In genomic region chr1:162405800-162406199, GRCh38 we compare ENCODE assay signal across 22 cellular contexts. TPM values are rescaled to one million over a fixed set of nuclear protein-coding genes. Genes with fewer than 3 reads are reported as not detected.
"Had no signal": no experiment of that assay in that cellular context is flagged by ENCODE, and none has a peak within 500 bp of the region (broad histone marks: within the 10 kb centered on the region; RNA-seq: fewer than 3 reads in every experiment).

No MANE protein-coding gene starts in this region.

- H3K4me3 ChIP-seq: left ventricle myocardium inferior, psoas muscle, sigmoid colon, thyroid gland had no signal

- H3K4me3 Mint-ChIP-seq: activated CD4-positive, alpha-beta memory T cell treated with anti-CD3 and anti-CD28 coated beads, Interleukin-2, amount 10 ng/mL, durations not matched to agents 7 days and 5 days; activated naive CD4-positive, alpha-beta T cell treated with anti-CD3 and anti-CD28 coated beads, Interleukin-2, amount 50 U/mL, for 24 hours; activated T-cell treated with anti-CD3 and anti-CD28 coated beads, Interleukin-2, amount 50 U/mL, for 4 hours; brain; central memory CD8-positive, alpha-beta T cell; memory B cell; nephron; stimulated activated memory B cell treated with anti-CD40 and anti-IgM and Interleukin-4, amounts not matched to agents 10 μg/mL and 1 μg/mL and 100 μg/mL, for 72 hours had no signal

- H3K4me1 Mint-ChIP-seq: activated CD4-positive, alpha-beta memory T cell treated with anti-CD3 and anti-CD28 coated beads, Interleukin-2, amount 10 ng/mL, durations not matched to agents 7 days and 5 days; activated naive CD4-positive, alpha-beta T cell treated with anti-CD3 and anti-CD28 coated beads, Interleukin-2, amount 50 U/mL, for 24 hours; brain; central memory CD8-positive, alpha-beta T cell; memory B cell; nephron; stimulated activated memory B cell treated with anti-CD40 and anti-IgM and Interleukin-4, amounts not matched to agents 10 μg/mL and 1 μg/mL and 100 μg/mL, for 72 hours had no signal

- DNase-seq: activated CD4-positive, alpha-beta memory T cell treated with anti-CD3 and anti-CD28 coated beads, Interleukin-2, amount 10 ng/mL, durations not matched to agents 7 days and 5 days; activated CD4-positive, alpha-beta T cell treated with anti-CD3 and anti-CD28 coated beads for 4 hours; activated effector memory CD4-positive, alpha-beta T cell treated with Interleukin-2 at 50 U/mL for 16 hours; activated T-cell treated with anti-CD3 and anti-CD28 coated beads, Interleukin-2, amount 50 U/mL, for 4 hours; amygdala; cortex of kidney; effector memory CD4-positive, alpha-beta T cell; kidney; left ventricle myocardium inferior; occipital lobe; psoas muscle; sigmoid colon; stimulated activated CD4-positive, alpha-beta T cell treated with anti-CD3 and anti-CD28 coated beads, Interleukin-12 subunit alpha, Interleukin-12 subunit beta, amount 100 ng/mL, for 4 hours; T-helper 2 cell; thyroid gland had no signal

- H3K4me1 ChIP-seq: left ventricle myocardium inferior, psoas muscle, sigmoid colon, thyroid gland had no signal

- H3K36me3 ChIP-seq: left ventricle myocardium inferior, sigmoid colon, thyroid gland had no signal

- H3K27ac Mint-ChIP-seq: activated CD4-positive, alpha-beta memory T cell treated with anti-CD3 and anti-CD28 coated beads, Interleukin-2, amount 10 ng/mL, durations not matched to agents 7 days and 5 days; activated naive CD4-positive, alpha-beta T cell treated with anti-CD3 and anti-CD28 coated beads, Interleukin-2, amount 50 U/mL, for 24 hours; brain; memory B cell; nephron; stimulated activated memory B cell treated with anti-CD40 and anti-IgM and Interleukin-4, amounts not matched to agents 10 μg/mL and 1 μg/mL and 100 μg/mL, for 72 hours had no signal

- H3K9me3 ChIP-seq: left ventricle myocardium inferior, psoas muscle, sigmoid colon, thyroid gland had no signal

- H3K9me3 Mint-ChIP-seq: activated CD4-positive, alpha-beta memory T cell treated with anti-CD3 and anti-CD28 coated beads, Interleukin-2, amount 10 ng/mL, durations not matched to agents 7 days and 5 days; activated naive CD4-positive, alpha-beta T cell treated with anti-CD3 and anti-CD28 coated beads, Interleukin-2, amount 50 U/mL, for 24 hours; activated T-cell treated with anti-CD3 and anti-CD28 coated beads, Interleukin-2, amount 50 U/mL, for 4 hours; brain; central memory CD8-positive, alpha-beta T cell; memory B cell; nephron; stimulated activated memory B cell treated with anti-CD40 and anti-IgM and Interleukin-4, amounts not matched to agents 10 μg/mL and 1 μg/mL and 100 μg/mL, for 72 hours had no signal

- H3K36me3 Mint-ChIP-seq: activated naive CD4-positive, alpha-beta T cell treated with anti-CD3 and anti-CD28 coated beads, Interleukin-2, amount 50 U/mL, for 24 hours; brain; memory B cell; stimulated activated memory B cell treated with anti-CD40 and anti-IgM and Interleukin-4, amounts not matched to agents 10 μg/mL and 1 μg/mL and 100 μg/mL, for 72 hours had no signal

- ATAC-seq: activated T-cell treated with anti-CD3 and anti-CD28 coated beads, Interleukin-2, amount 50 U/mL, for 4 hours; psoas muscle; stimulated activated memory B cell treated with anti-CD40 and anti-IgM and Interleukin-4, amounts not matched to agents 10 μg/mL and 1 μg/mL and 100 μg/mL, for 72 hours had no signal

- H3K27ac ChIP-seq: left ventricle myocardium inferior, psoas muscle, sigmoid colon, thyroid gland had no signal

- H3K27me3 ChIP-seq: sigmoid colon, thyroid gland had no signal

RNA-seq across cellular contexts. Expression of gene SH2D1B, which starts 6.1 kb away (rescaled TPM):
- total RNA-seq: activated CD4-positive, alpha-beta memory T cell treated with anti-CD3 and anti-CD28 coated beads, Interleukin-2, amount 10 ng/mL, durations not matched to agents 7 days and 5 days; occipital lobe; sigmoid colon; thyroid gland had no signal

RNA-seq across cellular contexts. Expression of gene C1orf226, which starts 24.3 kb away (rescaled TPM):
- total RNA-seq: activated CD4-positive, alpha-beta memory T cell treated with anti-CD3 and anti-CD28 coated beads, Interleukin-2, amount 10 ng/mL, durations not matched to agents 7 days and 5 days had no signal

RNA-seq across cellular contexts. Expression of gene SPATA46, which starts 29.1 kb away (rescaled TPM):
- total RNA-seq: activated CD4-positive, alpha-beta memory T cell treated with anti-CD3 and anti-CD28 coated beads, Interleukin-2, amount 10 ng/mL, durations not matched to agents 7 days and 5 days; activated T-cell treated with anti-CD3 and anti-CD28 coated beads, Interleukin-2, amount 50 U/mL, for 4 hours; epithelial cell of proximal tubule; kidney; left ventricle myocardium inferior; occipital lobe; psoas muscle; sigmoid colon; thyroid gland had no signal
